Comparison of ENCODE assay signal across 29 cellular contexts in genomic region chr4:56440983-56441382, GRCh38. TPM values are rescaled to one million over a fixed set of nuclear protein-coding genes. Genes with fewer than 3 reads are reported as not detected.
DNase-seq lines count a peak whose midpoint lies in the region; ATAC-seq and TF ChIP-seq lines count a peak whose summit lies in the region.
"Had no signal": no experiment of that assay in that cellular context is flagged by ENCODE, and none has a peak within 500 bp of the region (broad histone marks: within the 10 kb centered on the region; RNA-seq: fewer than 3 reads in every experiment).

No MANE protein-coding gene starts in this region.

- H3K79me2 ChIP-seq in Loucy (ENCODE audit: insufficient read depth, low read length), result peaks cover 99% of the 10 kb centered on the region

- peaks cover 39% of the 10 kb centered on the region for H3K36me3 ChIP-seq in Loucy (ENCODE audit: insufficient read depth, low read length)
- H3K36me3 ChIP-seq: neutrophil, thoracic aorta, uterus had no signal

- no peak overlapping the region for H3K27ac Mint-ChIP-seq in activated CD4-positive, alpha-beta T cell treated with anti-CD3 and anti-CD28 coated beads, Interleukin-2, amount 10 ng/mL, durations not matched to agents 24 days and 14 days
- peak overlapping the region; percentile 23 for H3K27ac Mint-ChIP-seq in activated CD8-positive, alpha-beta T cell treated with anti-CD3 and anti-CD28 coated beads, Interleukin-2, amount 10 ng/mL, durations not matched to agents 7 days and 5 days
- H3K27ac Mint-ChIP-seq: CD8-positive, alpha-beta T cell had no signal

- H3K9me3 Mint-ChIP-seq in activated CD4-positive, alpha-beta T cell treated with anti-CD3 and anti-CD28 coated beads, Interleukin-2, amount 10 ng/mL, durations not matched to agents 24 days and 14 days, result no peaks in the 10 kb centered on the region
- H3K9me3 Mint-ChIP-seq in activated CD8-positive, alpha-beta T cell treated with anti-CD3 and anti-CD28 coated beads, Interleukin-2, amount 10 ng/mL, durations not matched to agents 7 days and 5 days (ENCODE audit: insufficient read depth), result no peaks in the 10 kb centered on the region
- H3K9me3 Mint-ChIP-seq: CD8-positive, alpha-beta T cell; central memory CD8-positive, alpha-beta T cell had no signal

- H3K4me1 Mint-ChIP-seq in activated CD4-positive, alpha-beta T cell treated with anti-CD3 and anti-CD28 coated beads, Interleukin-2, amount 10 ng/mL, durations not matched to agents 24 days and 14 days, result peaks cover 54% of the 10 kb centered on the region
- H3K4me1 Mint-ChIP-seq in activated CD8-positive, alpha-beta T cell treated with anti-CD3 and anti-CD28 coated beads, Interleukin-2, amount 10 ng/mL, durations not matched to agents 7 days and 5 days (ENCODE audit: low read depth), result peaks cover 58% of the 10 kb centered on the region

- H3K9me2 ChIP-seq in Loucy (replicated peaks; ENCODE audit: low read depth, low read length), result no peaks in the 10 kb centered on the region

- H3K4me3 Mint-ChIP-seq in activated CD4-positive, alpha-beta T cell treated with anti-CD3 and anti-CD28 coated beads, Interleukin-2, amount 10 ng/mL, durations not matched to agents 24 days and 14 days, result peak overlapping the region; percentile 7
- H3K4me3 Mint-ChIP-seq in activated CD8-positive, alpha-beta T cell treated with anti-CD3 and anti-CD28 coated beads, Interleukin-2, amount 10 ng/mL, durations not matched to agents 7 days and 5 days, result no peak overlapping the region
- H3K4me3 Mint-ChIP-seq: CD8-positive, alpha-beta T cell; central memory CD8-positive, alpha-beta T cell had no signal

- intact Hi-C loops in activated CD4-positive, alpha-beta T cell treated with anti-CD3 and anti-CD28 coated beads, Interleukin-2, amount 10 ng/mL, durations not matched to agents 24 days and 14 days (cut with micrococcal nuclease), result no loop called here

- no peaks in the 10 kb centered on the region for H3K27me3 Mint-ChIP-seq in activated CD4-positive, alpha-beta T cell treated with anti-CD3 and anti-CD28 coated beads, Interleukin-2, amount 10 ng/mL, durations not matched to agents 24 days and 14 days
- H3K27me3 Mint-ChIP-seq in activated CD8-positive, alpha-beta T cell treated with anti-CD3 and anti-CD28 coated beads, Interleukin-2, amount 10 ng/mL, durations not matched to agents 7 days and 5 days (ENCODE audit: low read depth), result no peaks in the 10 kb centered on the region
- H3K27me3 Mint-ChIP-seq: activated naive CD8-positive, alpha-beta T cell; central memory CD8-positive, alpha-beta T cell had no signal

- POLR2A ChIA-PET in activated CD8-positive, alpha-beta T cell treated with anti-CD3 and anti-CD28 coated beads, Interleukin-2, amount 10 ng/mL, durations not matched to agents 7 days and 5 days (lab: Charles Lee), result no interaction called here

- peak overlapping the region; percentile 95 for H3K4me2 ChIP-seq in Loucy (ENCODE audit: low read depth, low read length, poor library complexity, severe bottlenecking)

- no peak for ATAC-seq in activated CD8-positive, alpha-beta T cell treated with anti-CD3 and anti-CD28 coated beads, Interleukin-2, amount 10 ng/mL, durations not matched to agents 7 days and 5 days
- no peak for ATAC-seq in GM18861 (IDR thresholded peaks at IDR 0.05; ENCODE audit: unreplicated experiment)
- ATAC-seq: CD8-positive, alpha-beta T cell; gastrocnemius medialis; left lobe of liver had no signal

- no peak overlapping the region for H2AFZ ChIP-seq in Loucy (ENCODE audit: low read length)

- CTCF ChIA-PET in activated CD8-positive, alpha-beta T cell treated with anti-CD3 and anti-CD28 coated beads, Interleukin-2, amount 10 ng/mL, durations not matched to agents 7 days and 5 days (lab: Charles Lee), result interaction anchor here (1.3 kb wide), 1 partner anchor 25 kb away, joined by 3 read pairs; no protein-coding TSS in a partner anchor

- H3K9me3 ChIP-seq in Loucy (ENCODE audit: insufficient read depth, low read depth, low read length), result no peaks in the 10 kb centered on the region
- H3K9me3 ChIP-seq: gastrocnemius medialis, neutrophil, thoracic aorta, uterus had no signal

- H3K4me1 ChIP-seq in Loucy (ENCODE audit: insufficient read depth, low read length, poor library complexity, severe bottlenecking), result peaks cover 59% of the 10 kb centered on the region
- H3K4me1 ChIP-seq: uterus had no signal

- peaks cover 4% of the 10 kb centered on the region for H3K27me3 ChIP-seq in Loucy (ENCODE audit: insufficient read depth, low read length, poor library complexity, severe bottlenecking)
- H3K27me3 ChIP-seq: gastrocnemius medialis, uterus had no signal

- H3F3A ChIP-seq in Loucy (ENCODE audit: low read depth), result no peaks in the 10 kb centered on the region

- H4K20me1 ChIP-seq in Loucy (ENCODE audit: insufficient read depth, low read length, poor library complexity, severe bottlenecking), result peaks cover 85% of the 10 kb centered on the region

- peaks cover 57% of the 10 kb centered on the region for H3K36me3 Mint-ChIP-seq in activated CD4-positive, alpha-beta T cell treated with anti-CD3 and anti-CD28 coated beads, Interleukin-2, amount 10 ng/mL, durations not matched to agents 24 days and 14 days (ENCODE audit: low read depth)
- H3K36me3 Mint-ChIP-seq in activated CD8-positive, alpha-beta T cell treated with anti-CD3 and anti-CD28 coated beads, Interleukin-2, amount 10 ng/mL, durations not matched to agents 7 days and 5 days (ENCODE audit: low read depth), result peaks cover 50% of the 10 kb centered on the region

- H3K9ac ChIP-seq in Loucy (ENCODE audit: low read depth, low read length, poor library complexity, severe bottlenecking), result peak overlapping the region; percentile 53

- peak overlapping the region; percentile 91 for H3K4me3 ChIP-seq in Loucy (ENCODE audit: low read length, poor library complexity, severe bottlenecking)
- H3K4me3 ChIP-seq: gastrocnemius medialis, thoracic aorta, uterus had no signal

- no peak for TF ChIP-seq CTCF in Loucy (conservative IDR thresholded peaks at IDR 0.05; ENCODE audit: low read length)

- DNase-seq in activated CD4-positive, alpha-beta T cell treated with anti-CD3 and anti-CD28 coated beads, Interleukin-2, amount 10 ng/mL, durations not matched to agents 24 days and 14 days, result no peak
- DNase-seq in activated CD4-positive, alpha-beta T cell treated with anti-CD3 and anti-CD28 coated beads, Interleukin-2, amount 50 U/mL, for 48 hours, result no peak
- DNase-seq in activated CD8-positive, alpha-beta T cell treated with anti-CD3 and anti-CD28 coated beads, Interleukin-2, amount 10 ng/mL, durations not matched to agents 7 days and 5 days, result no peak
- peak; percentile 25 for DNase-seq in medulla oblongata (ENCODE audit: extremely low spot score)
- no peak for DNase-seq in RPMI8226
- no peak for DNase-seq in foreskin melanocyte
- DNase-seq: 8988T; activated CD4-positive, alpha-beta T cell treated with anti-CD3 and anti-CD28 coated beads, Interleukin-2, amount 50 U/mL, for 4 hours; activated CD8-positive, alpha-beta memory T cell treated with anti-CD3 and anti-CD28 coated beads, Interleukin-2, amount 50 U/mL, for 48 hours; AML-193; CD8-positive, alpha-beta T cell; gastrocnemius medialis; GOT3; hippocampal formation; mesenchymal stem cell; NCI-H1417; NCI-H2107; NCI-H446; SHP77; stimulated activated naive CD4-positive, alpha-beta T cell treated with Interleukin-2 at 50 U/mL for 16 hours; SW 1271; uterus had no signal

RNA-seq across cellular contexts. Expression of gene PAICS, which starts 4.9 kb away (rescaled TPM):
- 365 and 383 TPM in 2 replicates for total RNA-seq in activated CD4-positive, alpha-beta T cell treated with anti-CD3 and anti-CD28 coated beads, Interleukin-2, amount 10 ng/mL, durations not matched to agents 24 days and 14 days
- total RNA-seq in activated CD8-positive, alpha-beta T cell treated with anti-CD3 and anti-CD28 coated beads, Interleukin-2, amount 10 ng/mL, durations not matched to agents 7 days and 5 days, result 100 to 1,000 TPM; 180 to 188 TPM

RNA-seq across cellular contexts. Expression of gene PPAT, which starts 5.6 kb away (rescaled TPM):
- total RNA-seq in activated CD4-positive, alpha-beta T cell treated with anti-CD3 and anti-CD28 coated beads, Interleukin-2, amount 10 ng/mL, durations not matched to agents 24 days and 14 days, result 60.8 and 63.6 TPM in 2 replicates
- 10 to 100 TPM; 29.0 to 32.5 TPM for total RNA-seq in activated CD8-positive, alpha-beta T cell treated with anti-CD3 and anti-CD28 coated beads, Interleukin-2, amount 10 ng/mL, durations not matched to agents 7 days and 5 days

RNA-seq across cellular contexts. Expression of gene SRP72, which starts 26.4 kb away (rescaled TPM):
- 202 and 209 TPM in 2 replicates for total RNA-seq in activated CD4-positive, alpha-beta T cell treated with anti-CD3 and anti-CD28 coated beads, Interleukin-2, amount 10 ng/mL, durations not matched to agents 24 days and 14 days
- total RNA-seq in activated CD8-positive, alpha-beta T cell treated with anti-CD3 and anti-CD28 coated beads, Interleukin-2, amount 10 ng/mL, durations not matched to agents 7 days and 5 days, result 100 to 1,000 TPM; 131 to 132 TPM

RNA-seq across cellular contexts. Expression of gene AASDH, which starts 53.7 kb away (rescaled TPM):
- total RNA-seq in activated CD4-positive, alpha-beta T cell treated with anti-CD3 and anti-CD28 coated beads, Interleukin-2, amount 10 ng/mL, durations not matched to agents 24 days and 14 days, result 10.5 and 11.8 TPM in 2 replicates
- total RNA-seq in activated CD8-positive, alpha-beta T cell treated with anti-CD3 and anti-CD28 coated beads, Interleukin-2, amount 10 ng/mL, durations not matched to agents 7 days and 5 days, result 1 to 10 TPM; 8.5 to 9.9 TPM
